ENCODE assay signal across 1 cellular context in the genomic region with DNA sequence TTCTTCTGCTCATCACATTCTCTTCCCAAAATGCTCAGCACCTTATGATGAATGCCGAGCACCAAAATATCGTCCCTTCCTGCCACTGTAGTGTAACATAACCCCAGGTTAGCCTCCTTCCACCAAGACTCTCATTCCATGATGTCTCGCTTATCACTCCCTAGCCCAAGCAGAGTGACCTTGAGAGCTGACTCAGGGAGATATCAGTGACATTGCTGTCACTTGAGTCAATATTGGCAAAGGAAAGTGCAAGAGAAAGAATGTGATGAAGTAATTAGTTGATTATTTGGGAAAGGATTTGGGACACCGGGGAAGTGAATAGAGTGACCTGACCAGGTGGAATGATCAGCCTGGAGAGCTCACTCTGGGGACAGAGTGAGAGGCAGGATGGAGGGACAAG.
A peak's percentile ranks its signal among the peaks of the same experiment; 100 is the strongest.
TF ChIP-seq lines count a peak whose summit lies in the region.

No MANE protein-coding gene starts in this region.

TF ChIP-seq in HepG2, 621 proteins besides CTCF, POLR2A, EP300 and RAD21 (continued from another document):
- TF ChIP-seq, protein P1, sequence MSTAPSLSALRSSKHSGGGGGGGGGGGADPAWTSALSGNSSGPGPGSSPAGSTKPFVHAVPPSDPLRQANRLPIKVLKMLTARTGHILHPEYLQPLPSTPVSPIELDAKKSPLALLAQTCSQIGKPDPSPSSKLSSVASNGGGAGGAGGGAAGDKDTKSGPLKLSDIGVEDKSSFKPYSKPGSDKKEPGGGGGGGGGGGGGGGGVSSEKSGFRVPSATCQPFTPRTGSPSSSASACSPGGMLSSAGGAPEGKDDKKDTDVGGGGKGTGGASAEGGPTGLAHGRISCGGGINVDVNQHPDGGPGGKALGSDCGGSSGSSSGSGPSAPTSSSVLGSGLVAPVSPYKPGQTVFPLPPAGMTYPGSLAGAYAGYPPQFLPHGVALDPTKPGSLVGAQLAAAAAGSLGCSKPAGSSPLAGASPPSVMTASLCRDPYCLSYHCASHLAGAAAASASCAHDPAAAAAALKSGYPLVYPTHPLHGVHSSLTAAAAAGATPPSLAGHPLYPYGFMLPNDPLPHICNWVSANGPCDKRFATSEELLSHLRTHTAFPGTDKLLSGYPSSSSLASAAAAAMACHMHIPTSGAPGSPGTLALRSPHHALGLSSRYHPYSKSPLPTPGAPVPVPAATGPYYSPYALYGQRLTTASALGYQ (CRISPR knock-in tag; IDR thresholded peaks at IDR 0.05), result no peak
- TF ChIP-seq, protein P2, sequence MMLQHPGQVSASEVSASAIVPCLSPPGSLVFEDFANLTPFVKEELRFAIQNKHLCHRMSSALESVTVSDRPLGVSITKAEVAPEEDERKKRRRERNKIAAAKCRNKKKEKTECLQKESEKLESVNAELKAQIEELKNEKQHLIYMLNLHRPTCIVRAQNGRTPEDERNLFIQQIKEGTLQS (CRISPR knock-in tag; IDR thresholded peaks at IDR 0.05), result 0 out of 2 replicates have a peak, but pooled peaks have one; percentile 54
- TF ChIP-seq FOXA1 (IDR thresholded peaks at IDR 0.05) (no peak), FOXA1 (CRISPR knock-in tag; IDR thresholded peaks at IDR 0.05) (peak; percentile 56; the same call in 1 of the 2 replicates), FOSL2 (CRISPR knock-in tag; IDR thresholded peaks at IDR 0.05) (peak; percentile 75), ZNF792 (CRISPR knock-in tag; IDR thresholded peaks at IDR 0.05) (no peak)
- TF ChIP-seq, protein P3, sequence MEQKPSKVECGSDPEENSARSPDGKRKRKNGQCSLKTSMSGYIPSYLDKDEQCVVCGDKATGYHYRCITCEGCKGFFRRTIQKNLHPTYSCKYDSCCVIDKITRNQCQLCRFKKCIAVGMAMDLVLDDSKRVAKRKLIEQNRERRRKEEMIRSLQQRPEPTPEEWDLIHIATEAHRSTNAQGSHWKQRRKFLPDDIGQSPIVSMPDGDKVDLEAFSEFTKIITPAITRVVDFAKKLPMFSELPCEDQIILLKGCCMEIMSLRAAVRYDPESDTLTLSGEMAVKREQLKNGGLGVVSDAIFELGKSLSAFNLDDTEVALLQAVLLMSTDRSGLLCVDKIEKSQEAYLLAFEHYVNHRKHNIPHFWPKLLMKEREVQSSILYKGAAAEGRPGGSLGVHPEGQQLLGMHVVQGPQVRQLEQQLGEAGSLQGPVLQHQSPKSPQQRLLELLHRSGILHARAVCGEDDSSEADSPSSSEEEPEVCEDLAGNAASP (CRISPR knock-in tag; IDR thresholded peaks at IDR 0.05; ENCODE audit: borderline replicate concordance), result no peak
